In the genomic region with DNA sequence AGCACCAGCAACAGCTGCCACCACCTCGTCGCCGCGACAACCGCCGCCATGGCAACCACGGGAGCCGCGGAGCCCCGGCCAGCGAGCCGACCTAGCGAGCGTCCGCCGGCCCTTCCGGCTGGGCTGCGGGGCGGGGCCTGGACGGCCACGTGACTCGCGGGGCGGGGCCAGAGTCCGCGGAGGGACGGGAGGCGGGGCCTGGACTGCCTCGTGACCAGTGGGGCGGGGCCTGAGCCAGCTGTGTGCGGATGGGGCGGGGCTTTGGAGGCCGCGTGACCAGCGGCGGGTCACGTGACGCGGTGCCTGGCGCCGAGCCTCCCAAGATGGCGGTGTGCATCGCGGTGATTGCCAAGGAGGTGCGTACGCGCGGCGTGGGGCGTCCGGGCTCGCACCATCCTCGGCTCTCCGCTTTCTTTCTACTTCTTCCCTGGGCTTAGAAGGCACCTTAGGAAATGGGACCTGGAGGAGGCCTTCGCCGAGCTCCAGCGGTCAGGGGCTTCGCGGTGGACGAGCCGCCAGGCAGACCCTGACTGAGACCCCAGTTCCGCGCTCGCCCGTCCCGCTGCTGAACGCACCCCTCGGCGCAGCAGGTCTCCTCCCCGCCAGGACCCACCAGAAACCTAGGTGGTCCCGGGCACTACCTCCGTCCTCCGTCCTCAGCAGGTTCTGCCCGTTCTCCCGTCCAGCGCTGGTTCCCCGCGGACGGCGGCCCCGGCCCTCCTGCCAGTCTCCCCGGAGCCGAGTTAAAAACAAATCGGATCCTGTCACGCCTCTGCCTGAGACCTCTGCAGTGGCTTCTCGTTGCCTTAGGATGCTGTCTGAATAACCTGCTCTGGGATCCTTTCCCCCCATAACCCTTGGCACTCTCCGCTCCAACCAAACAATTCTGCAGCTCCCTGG, we compare ENCODE assay signal across 8 cellular contexts. TPM values are rescaled to one million over a fixed set of nuclear protein-coding genes. Genes with fewer than 3 reads are reported as not detected.
A peak's percentile ranks its signal among the peaks of the same experiment; 100 is the strongest.
DNase-seq lines count a peak whose midpoint lies in the region; ATAC-seq and TF ChIP-seq lines count a peak whose summit lies in the region.

A gene with protein sequence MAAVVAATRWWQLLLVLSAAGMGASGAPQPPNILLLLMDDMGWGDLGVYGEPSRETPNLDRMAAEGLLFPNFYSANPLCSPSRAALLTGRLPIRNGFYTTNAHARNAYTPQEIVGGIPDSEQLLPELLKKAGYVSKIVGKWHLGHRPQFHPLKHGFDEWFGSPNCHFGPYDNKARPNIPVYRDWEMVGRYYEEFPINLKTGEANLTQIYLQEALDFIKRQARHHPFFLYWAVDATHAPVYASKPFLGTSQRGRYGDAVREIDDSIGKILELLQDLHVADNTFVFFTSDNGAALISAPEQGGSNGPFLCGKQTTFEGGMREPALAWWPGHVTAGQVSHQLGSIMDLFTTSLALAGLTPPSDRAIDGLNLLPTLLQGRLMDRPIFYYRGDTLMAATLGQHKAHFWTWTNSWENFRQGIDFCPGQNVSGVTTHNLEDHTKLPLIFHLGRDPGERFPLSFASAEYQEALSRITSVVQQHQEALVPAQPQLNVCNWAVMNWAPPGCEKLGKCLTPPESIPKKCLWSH (minus strand): TSS at position 120 of the 900 bp plus-strand sequence. CDS start 70 bp downstream, at position 50.
Gene TRAPPC2L, plus strand, starts transcription at position 300 of the 900 bp plus-strand sequence. Its CDS starts 24 bp downstream, at position 324.

- H3K4me3 ChIP-seq in epithelial cell of esophagus (ENCODE audit: low read length) (peak within 1 kb of the TSS; percentile 98), mucosa of descending colon (peak within 1 kb of the TSS; percentile 95)

- TF ChIP-seq EP300 in Ishikawa (IDR thresholded peaks at IDR 0.05; ENCODE audit: borderline replicate concordance), result 0 out of 2 replicates have a peak, but pooled peaks have one; percentile 12

- ATAC-seq in GM21529 (IDR thresholded peaks at IDR 0.05; ENCODE audit: unreplicated experiment) (peak; percentile 73), mucosa of descending colon (peak; percentile 97)

- TF ChIP-seq CTCF in epithelial cell of esophagus (IDR thresholded peaks at IDR 0.05; ENCODE audit: insufficient read depth, low read depth, low read length, missing control alignments) (no peak), mucosa of descending colon (IDR thresholded peaks at IDR 0.05) (no peak)

- no peak for TF ChIP-seq RAD21 in Ishikawa (IDR thresholded peaks at IDR 0.05; ENCODE audit: low read depth)

- peak; percentile 67 for DNase-seq in DMS 273 treated with DMSO at 0.1 percent for 48 hours (lab: John Stamatoyannopoulos, UW)
- peak; percentile 74 for DNase-seq in OCI-M2 (lab: John Stamatoyannopoulos, UW; ENCODE audit: unreplicated experiment)
- DNase-seq in activated T-cell treated with anti-CD3 and anti-CD28 coated beads for 4 hours, result peak; percentile 99
- peak; percentile 97 for DNase-seq in epithelial cell of esophagus (ENCODE audit: low read depth)
- DNase-seq in mucosa of descending colon, result peak; percentile 98 to 100 (median 100)
- DNase-seq in stimulated activated CD8-positive, alpha-beta memory T cell treated with anti-CD3 and anti-CD28 coated beads, Interleukin-4, amount 100 ng/mL, for 1 hour (ENCODE audit: low read depth in 2 of 2, low spot score in 1 of 2), result peak; percentile 98 to 99

- no peaks in the 10 kb centered on the region for H3K9me3 ChIP-seq in mucosa of descending colon

- intact Hi-C loops in mucosa of descending colon (cut with DNase I, micrococcal nuclease), result no loop called here

- no peaks in the 10 kb centered on the region for H3K36me3 ChIP-seq in mucosa of descending colon (ENCODE audit: low read depth)

- H3K4me1 ChIP-seq in mucosa of descending colon (ENCODE audit: low read depth), result peaks cover 32% of the 10 kb centered on the region

TF ChIP-seq in Ishikawa, 13 proteins besides CTCF, POLR2A, EP300 and RAD21:
- 0 out of 2 replicates have a peak, but pooled peaks have one; percentile 22 for TF ChIP-seq TCF12 (IDR thresholded peaks at IDR 0.05; ENCODE audit: low read depth)
- TF ChIP-seq TAF1 (IDR thresholded peaks at IDR 0.05; ENCODE audit: low read depth), result peak; percentile 98
- TF ChIP-seq CEBPB (IDR thresholded peaks at IDR 0.05), result no peak
- TF ChIP-seq TEAD4 (IDR thresholded peaks at IDR 0.05), result no peak
- peak; percentile 99 for TF ChIP-seq USF1 (IDR thresholded peaks at IDR 0.05)
- TF ChIP-seq YY1 (IDR thresholded peaks at IDR 0.05; ENCODE audit: low read depth), result peak; percentile 98
- no peak for TF ChIP-seq EGR1 (IDR thresholded peaks at IDR 0.05)
- no peak for TF ChIP-seq REST (IDR thresholded peaks at IDR 0.05; ENCODE audit: low read depth)
- TF ChIP-seq ZBTB7A (IDR thresholded peaks at IDR 0.05; ENCODE audit: low read depth), result peak; percentile 62
- TF ChIP-seq MAX (IDR thresholded peaks at IDR 0.05), result peak; percentile 86
- no peak for TF ChIP-seq CREB1 (IDR thresholded peaks at IDR 0.05; ENCODE audit: low read depth)
- peak; percentile 88 for TF ChIP-seq NFIC (IDR thresholded peaks at IDR 0.05)
- TF ChIP-seq FOXM1 (IDR thresholded peaks at IDR 0.05; ENCODE audit: borderline replicate concordance, low read depth), result no peak

RNA-seq across cellular contexts. Expression of the first gene that starts in this region (rescaled TPM):
- total RNA-seq in mucosa of descending colon, result 10 to 100 TPM; 37.4 to 65.3 (median 44.0) TPM

RNA-seq across cellular contexts. Expression of gene TRAPPC2L, which starts in this region (rescaled TPM):
- 10 to 100 TPM; 30.6 to 57.9 (median 40.7) TPM for total RNA-seq in mucosa of descending colon

Comparison
In these comparisons a context has a peak if more than half of its experiments do, and no peak if none do; other contexts are left out.
1. Peak in every context shown above with its lines: DNase-seq, ATAC-seq and H3K4me3 ChIP-seq.